ENCODE assay signal across 9 cellular contexts in the genomic region with DNA sequence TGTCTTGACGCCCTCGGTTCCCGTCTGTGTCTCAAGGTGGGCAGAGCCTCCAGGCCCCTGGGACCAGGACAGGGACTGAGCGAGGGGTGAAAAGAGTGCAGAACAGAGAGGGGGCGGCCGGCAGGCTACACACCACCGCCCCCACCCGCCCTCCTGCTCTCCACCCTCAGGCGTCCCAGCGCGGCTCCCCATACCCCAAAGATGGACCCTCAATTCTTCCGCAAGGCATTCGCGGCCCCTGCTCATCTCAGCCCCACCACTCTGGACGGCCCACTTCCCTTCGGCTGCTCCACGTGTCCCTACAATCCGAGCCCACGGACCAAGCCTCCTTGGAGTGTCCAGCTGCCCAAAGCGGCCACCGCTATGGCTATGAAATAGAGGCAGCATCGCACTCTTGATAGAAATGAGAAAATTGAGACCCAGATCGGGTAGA. TPM values are rescaled to one million over a fixed set of nuclear protein-coding genes. Genes with fewer than 3 reads are reported as not detected.
A peak's percentile ranks its signal among the peaks of the same experiment; 100 is the strongest.
DNase-seq lines count a peak whose midpoint lies in the region; ATAC-seq and TF ChIP-seq lines count a peak whose summit lies in the region.
"Had no signal": no experiment of that assay in that cellular context is flagged by ENCODE, and none has a peak within 500 bp of the region (broad histone marks: within the 10 kb centered on the region; RNA-seq: fewer than 3 reads in every experiment).

No MANE protein-coding gene starts in this region.

- DNase-seq in activated T-cell treated with anti-CD3 and anti-CD28 coated beads, Interleukin-2, amount 50 U/mL, for 4 hours: no peak
- no peak for DNase-seq in activated T-cell treated with anti-CD3 and anti-CD28 coated beads, Interleukin-2, amount 50 U/mL, for 48 hours
- DNase-seq in activated naive CD8-positive, alpha-beta T cell treated with anti-CD3 and anti-CD28 coated beads for 36 hours: no peak
- DNase-seq in kidney epithelial cell (ENCODE audit: low read depth) (no peak), thoracic aorta (ENCODE audit: low spot score) (no peak), SHP77 treated with DMSO at 0.1 percent for 48 hours (lab: John Stamatoyannopoulos, UW) (no peak), GOT3 (lab: John Stamatoyannopoulos, UW) (no peak)

- no peak overlapping the region for H3K27ac ChIP-seq in thoracic aorta

- peaks cover 35% of the 10 kb centered on the region for H3K4me1 Mint-ChIP-seq in activated T-cell treated with anti-CD3 and anti-CD28 coated beads, Interleukin-2, amount 50 U/mL, for 4 hours (ENCODE audit: low read depth)
- peaks cover 21% of the 10 kb centered on the region for H3K4me1 Mint-ChIP-seq in activated naive CD8-positive, alpha-beta T cell treated with anti-CD3 and anti-CD28 coated beads for 36 hours

- H3K9me3 Mint-ChIP-seq in activated T-cell treated with anti-CD3 and anti-CD28 coated beads, Interleukin-2, amount 50 U/mL, for 4 hours: no peaks in the 10 kb centered on the region
- H3K9me3 Mint-ChIP-seq in activated naive CD8-positive, alpha-beta T cell treated with anti-CD3 and anti-CD28 coated beads for 36 hours: no peaks in the 10 kb centered on the region

- H3K4me3 Mint-ChIP-seq in activated T-cell treated with anti-CD3 and anti-CD28 coated beads, Interleukin-2, amount 50 U/mL, for 4 hours: peak overlapping the region; percentile 98
- H3K4me3 Mint-ChIP-seq in activated naive CD8-positive, alpha-beta T cell treated with anti-CD3 and anti-CD28 coated beads for 36 hours: peak overlapping the region; percentile 91

- H3K27me3 Mint-ChIP-seq in activated T-cell treated with anti-CD3 and anti-CD28 coated beads, Interleukin-2, amount 50 U/mL, for 4 hours (ENCODE audit: low read depth): no peaks in the 10 kb centered on the region
- no peaks in the 10 kb centered on the region for H3K27me3 Mint-ChIP-seq in activated naive CD8-positive, alpha-beta T cell treated with anti-CD3 and anti-CD28 coated beads for 36 hours

- ATAC-seq in activated T-cell treated with anti-CD3 and anti-CD28 coated beads, Interleukin-2, amount 50 U/mL, for 4 hours: no peak
- ATAC-seq in thoracic aorta (ENCODE audit: insufficient number of reproducible peaks, low FRiP score, low read depth): no peak
- ATAC-seq in HG03135 (IDR thresholded peaks at IDR 0.05; ENCODE audit: unreplicated experiment): no peak
- ATAC-seq: sciatic nerve had no signal

- H3K4me1 ChIP-seq in thoracic aorta (ENCODE audit: control insufficient read depth in 1 of 2, low read depth in 2 of 2): peaks cover 37 to 56% of the 10 kb centered on the region in 2 donors

- H3K4me3 ChIP-seq in kidney epithelial cell (ENCODE audit: low read depth, low read length): peak overlapping the region; percentile 87
- peak overlapping the region; percentile 87 for H3K4me3 ChIP-seq in thoracic aorta

- no peak for TF ChIP-seq CTCF in kidney epithelial cell (IDR thresholded peaks at IDR 0.05; ENCODE audit: insufficient read depth, low read length, poor library complexity, severe bottlenecking)
- no peak for TF ChIP-seq CTCF in thoracic aorta (IDR thresholded peaks at IDR 0.05)

- peak overlapping the region; percentile 91 for H3K27ac Mint-ChIP-seq in activated naive CD8-positive, alpha-beta T cell treated with anti-CD3 and anti-CD28 coated beads for 36 hours

- no peaks in the 10 kb centered on the region for H3K36me3 Mint-ChIP-seq in activated T-cell treated with anti-CD3 and anti-CD28 coated beads, Interleukin-2, amount 50 U/mL, for 4 hours (ENCODE audit: insufficient read depth)
- peaks cover 6% of the 10 kb centered on the region for H3K36me3 Mint-ChIP-seq in activated naive CD8-positive, alpha-beta T cell treated with anti-CD3 and anti-CD28 coated beads for 36 hours

- no peaks in the 10 kb centered on the region for H3K36me3 ChIP-seq in kidney epithelial cell (ENCODE audit: control insufficient read depth, insufficient read depth, low read length)
- H3K36me3 ChIP-seq in thoracic aorta: no peaks in the 10 kb centered on the region

- no peaks in the 10 kb centered on the region for H3K9me3 ChIP-seq in thoracic aorta

- no peaks in the 10 kb centered on the region for H3K27me3 ChIP-seq in kidney epithelial cell (ENCODE audit: control insufficient read depth, insufficient read depth, low read length)
- H3K27me3 ChIP-seq in thoracic aorta (replicated peaks; ENCODE audit: insufficient read depth): no peaks in the 10 kb centered on the region

RNA-seq across cellular contexts. Expression of a gene that starts 1.8 kb away (rescaled TPM):
- 10 to 100 TPM; 64.0 to 71.0 (median 69.1) TPM for total RNA-seq in activated T-cell treated with anti-CD3 and anti-CD28 coated beads, Interleukin-2, amount 50 U/mL, for 4 hours
- total RNA-seq in activated naive CD8-positive, alpha-beta T cell treated with anti-CD3 and anti-CD28 coated beads for 36 hours: 10 to 100 TPM; 37.9 to 39.0 TPM
- total RNA-seq in kidney epithelial cell (11.4 and 15.3 TPM in 2 replicates), thoracic aorta (10 to 100 TPM in 1 of 2 donors, 1 to 10 TPM in 1; 7.7 to 11.0 TPM)

RNA-seq across cellular contexts. Expression of a gene that starts 13.3 kb away (rescaled TPM):
- total RNA-seq in activated T-cell treated with anti-CD3 and anti-CD28 coated beads, Interleukin-2, amount 50 U/mL, for 4 hours: 10 to 100 TPM; 91.5 to 95.0 (median 94.4) TPM
- total RNA-seq in activated naive CD8-positive, alpha-beta T cell treated with anti-CD3 and anti-CD28 coated beads for 36 hours: 10 to 100 TPM; 53.1 to 54.2 TPM
- total RNA-seq in kidney epithelial cell (18.8 and 32.1 TPM in 2 replicates), thoracic aorta (10 to 100 TPM; 18.2 to 24.5 TPM)

RNA-seq across cellular contexts. Expression of a gene that starts 23.7 kb away (rescaled TPM):
- total RNA-seq in activated T-cell treated with anti-CD3 and anti-CD28 coated beads, Interleukin-2, amount 50 U/mL, for 4 hours: 100 to 1,000 TPM; 109 to 135 (median 117) TPM
- 100 to 1,000 TPM in 1 of 2 experiments, 10 to 100 TPM in 1; 98.7 to 106 TPM for total RNA-seq in activated naive CD8-positive, alpha-beta T cell treated with anti-CD3 and anti-CD28 coated beads for 36 hours
- 54.1 and 66.7 TPM in 2 replicates for total RNA-seq in kidney epithelial cell
- 100 to 1,000 TPM in 1 of 2 donors, 10 to 100 TPM in 1; 96.8 to 143 TPM for total RNA-seq in thoracic aorta

RNA-seq across cellular contexts. Expression of a gene that starts 43.6 kb away (rescaled TPM):
- total RNA-seq in activated T-cell treated with anti-CD3 and anti-CD28 coated beads, Interleukin-2, amount 50 U/mL, for 4 hours: 1 to 10 TPM; 7.3 to 7.8 (median 7.7) TPM
- 1 to 10 TPM; 5.7 to 5.9 TPM for total RNA-seq in activated naive CD8-positive, alpha-beta T cell treated with anti-CD3 and anti-CD28 coated beads for 36 hours
- 1.8 and 8.6 TPM in 2 replicates for total RNA-seq in kidney epithelial cell
- 1 to 10 TPM; 3.9 to 8.4 TPM for total RNA-seq in thoracic aorta

RNA-seq across cellular contexts. Expression of a gene that starts 43.6 kb away (rescaled TPM):
- 10 to 100 TPM; 37.2 to 40.3 (median 39.4) TPM for total RNA-seq in activated T-cell treated with anti-CD3 and anti-CD28 coated beads, Interleukin-2, amount 50 U/mL, for 4 hours
- total RNA-seq in activated naive CD8-positive, alpha-beta T cell treated with anti-CD3 and anti-CD28 coated beads for 36 hours: 10 to 100 TPM; 31.0 to 35.0 TPM
- total RNA-seq in kidney epithelial cell (167 and 178 TPM in 2 replicates), thoracic aorta (10 to 100 TPM; 44.1 to 73.7 TPM)
